20 cellular contexts compared by ENCODE assay signal in the genomic region with DNA sequence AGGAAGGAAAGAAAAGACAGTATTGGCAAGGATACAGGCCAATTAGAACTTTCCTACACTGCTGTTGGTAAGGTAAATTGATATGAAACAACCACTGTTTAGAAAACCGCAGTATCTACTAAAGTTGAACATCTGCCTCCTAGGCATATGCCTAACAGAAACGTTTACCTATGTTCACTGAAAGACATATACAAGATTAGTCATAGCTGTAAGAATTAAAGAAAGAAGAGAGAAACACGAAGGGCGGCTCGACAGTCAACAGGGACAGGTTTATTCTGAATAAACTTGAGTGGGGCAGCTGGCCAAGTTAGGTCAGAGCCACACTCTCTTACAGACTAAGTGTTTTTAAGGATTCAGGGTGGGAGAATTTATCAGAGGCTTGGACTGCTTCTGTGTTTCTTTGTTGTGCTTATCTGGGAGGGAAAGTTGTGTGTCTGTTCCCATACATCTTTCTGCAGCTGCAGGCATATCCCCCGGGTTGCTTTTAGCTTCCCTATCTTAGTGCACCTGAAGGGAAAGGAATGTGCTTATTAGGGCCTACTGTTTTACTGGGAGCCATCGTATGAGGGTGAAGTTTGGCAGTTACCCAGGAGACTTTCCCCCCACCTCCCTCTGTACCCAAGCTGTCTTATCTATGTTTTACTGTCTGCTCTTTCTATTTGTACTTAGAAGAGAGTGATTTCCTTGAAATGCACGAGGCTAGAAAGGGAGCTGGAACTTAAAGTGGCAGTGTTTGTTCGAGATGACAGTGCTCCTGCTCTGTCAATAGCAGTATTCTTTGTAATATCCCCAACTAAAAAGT. TPM values are rescaled to one million over a fixed set of nuclear protein-coding genes. Genes with fewer than 3 reads are reported as not detected.
A peak's percentile ranks its signal among the peaks of the same experiment; 100 is the strongest.
DNase-seq lines count a peak whose midpoint lies in the region; ATAC-seq and TF ChIP-seq lines count a peak whose summit lies in the region.
"Had no signal": no experiment of that assay in that cellular context is flagged by ENCODE, and none has a peak within 500 bp of the region (broad histone marks: within the 10 kb centered on the region; RNA-seq: fewer than 3 reads in every experiment).

No MANE protein-coding gene starts in this region.

- TF ChIP-seq CTCF in epithelial cell of esophagus (IDR thresholded peaks at IDR 0.05; ENCODE audit: insufficient read depth, low read depth, low read length, missing control alignments) (no peak), progenitor cell of endocrine pancreas (IDR thresholded peaks at IDR 0.05; ENCODE audit: unreplicated experiment) (no peak)

- H3K27me3 Mint-ChIP-seq in activated CD4-positive, alpha-beta T cell treated with anti-CD3 and anti-CD28 coated beads, Interleukin-2, amount 10 ng/mL, durations not matched to agents 7 days and 5 days: no peaks in the 10 kb centered on the region
- H3K27me3 Mint-ChIP-seq in progenitor cell of endocrine pancreas: no peaks in the 10 kb centered on the region
- H3K27me3 Mint-ChIP-seq: activated CD4-positive, alpha-beta T cell treated with anti-CD3 and anti-CD28 coated beads for 36 hours; activated naive CD8-positive, alpha-beta T cell treated with anti-CD3 and anti-CD28 coated beads, Interleukin-2, amount 50 U/mL, for 24 hours; IgD-negative memory B cell had no signal

- no peak overlapping the region for H3K4me3 Mint-ChIP-seq in activated CD4-positive, alpha-beta T cell treated with anti-CD3 and anti-CD28 coated beads, Interleukin-2, amount 10 ng/mL, durations not matched to agents 7 days and 5 days
- H3K4me3 Mint-ChIP-seq in progenitor cell of endocrine pancreas (ENCODE audit: low read depth): no peak overlapping the region
- H3K4me3 Mint-ChIP-seq: activated CD4-positive, alpha-beta T cell treated with anti-CD3 and anti-CD28 coated beads for 36 hours; activated naive CD8-positive, alpha-beta T cell treated with anti-CD3 and anti-CD28 coated beads, Interleukin-2, amount 50 U/mL, for 24 hours; IgD-negative memory B cell had no signal

- peaks cover 8% of the 10 kb centered on the region for H3K36me3 Mint-ChIP-seq in activated CD4-positive, alpha-beta T cell treated with anti-CD3 and anti-CD28 coated beads, Interleukin-2, amount 10 ng/mL, durations not matched to agents 7 days and 5 days (ENCODE audit: low read depth)
- peaks cover 6% of the 10 kb centered on the region for H3K36me3 Mint-ChIP-seq in progenitor cell of endocrine pancreas (ENCODE audit: insufficient read depth)

- H3K27ac Mint-ChIP-seq in activated CD4-positive, alpha-beta T cell treated with anti-CD3 and anti-CD28 coated beads, Interleukin-2, amount 10 ng/mL, durations not matched to agents 7 days and 5 days: peak overlapping the region; percentile 11
- peak overlapping the region; percentile 3 for H3K27ac Mint-ChIP-seq in progenitor cell of endocrine pancreas
- H3K27ac Mint-ChIP-seq: activated CD4-positive, alpha-beta T cell treated with anti-CD3 and anti-CD28 coated beads for 36 hours; activated naive CD8-positive, alpha-beta T cell treated with anti-CD3 and anti-CD28 coated beads, Interleukin-2, amount 50 U/mL, for 24 hours; IgD-negative memory B cell had no signal

- no peak for DNase-seq in activated CD4-positive, alpha-beta T cell treated with anti-CD3 and anti-CD28 coated beads, Interleukin-2, amount 10 ng/mL, durations not matched to agents 7 days and 5 days
- DNase-seq in activated CD4-positive, alpha-beta T cell treated with anti-CD3 and anti-CD28 coated beads for 48 hours: no peak
- DNase-seq in OCI-M2 (lab: John Stamatoyannopoulos, UW; ENCODE audit: unreplicated experiment) (peak; percentile 61), epithelial cell of esophagus (ENCODE audit: low read depth) (peak; percentile 68), progenitor cell of endocrine pancreas (ENCODE audit: low spot score, unreplicated experiment) (no peak), pons (ENCODE audit: low spot score) (no peak), Kasumi-1 (lab: John Stamatoyannopoulos, UW) (no peak)
- DNase-seq: activated CD4-positive, alpha-beta T cell treated with anti-CD3 and anti-CD28 coated beads for 36 hours; activated naive CD8-positive, alpha-beta T cell treated with anti-CD3 and anti-CD28 coated beads, Interleukin-2, amount 50 U/mL, for 24 hours; GF-D8; head of caudate nucleus; NCI-H2107; NCI-H774; Peyer's patch; T1000 had no signal

- POLR2A ChIA-PET in activated CD4-positive, alpha-beta T cell treated with anti-CD3 and anti-CD28 coated beads, Interleukin-2, amount 10 ng/mL, durations not matched to agents 7 days and 5 days (lab: Charles Lee): no interaction called here

- CTCF ChIA-PET in activated CD4-positive, alpha-beta T cell treated with anti-CD3 and anti-CD28 coated beads, Interleukin-2, amount 10 ng/mL, durations not matched to agents 7 days and 5 days (lab: Charles Lee): no interaction called here

- ATAC-seq in GM21360 (IDR thresholded peaks at IDR 0.05; ENCODE audit: unreplicated experiment): no peak
- ATAC-seq: activated CD4-positive, alpha-beta T cell treated with anti-CD3 and anti-CD28 coated beads for 36 hours; activated naive CD8-positive, alpha-beta T cell treated with anti-CD3 and anti-CD28 coated beads, Interleukin-2, amount 50 U/mL, for 24 hours; GM12878; SK-N-SH treated with all-trans-retinoic acid at 6 μM for 48 hours had no signal

- no peak overlapping the region for H3K4me3 ChIP-seq in epithelial cell of esophagus (ENCODE audit: low read length)
- H3K4me3 ChIP-seq: GM12878, Peyer's patch, thoracic aorta had no signal

- H3K9me3 Mint-ChIP-seq in activated CD4-positive, alpha-beta T cell treated with anti-CD3 and anti-CD28 coated beads, Interleukin-2, amount 10 ng/mL, durations not matched to agents 7 days and 5 days: peaks cover 11% of the 10 kb centered on the region
- H3K9me3 Mint-ChIP-seq in progenitor cell of endocrine pancreas (ENCODE audit: low read depth): peaks cover 34% of the 10 kb centered on the region

- no peaks in the 10 kb centered on the region for H3K4me1 Mint-ChIP-seq in activated CD4-positive, alpha-beta T cell treated with anti-CD3 and anti-CD28 coated beads, Interleukin-2, amount 10 ng/mL, durations not matched to agents 7 days and 5 days
- peaks cover 34% of the 10 kb centered on the region for H3K4me1 Mint-ChIP-seq in progenitor cell of endocrine pancreas (ENCODE audit: low read depth)
- H3K4me1 Mint-ChIP-seq: activated CD4-positive, alpha-beta T cell treated with anti-CD3 and anti-CD28 coated beads for 36 hours; activated naive CD8-positive, alpha-beta T cell treated with anti-CD3 and anti-CD28 coated beads, Interleukin-2, amount 50 U/mL, for 24 hours; IgD-negative memory B cell had no signal

RNA-seq across cellular contexts. Expression of a gene that starts 20.4 kb away (rescaled TPM):
- under 1 TPM; 0.35 to 0.50 TPM for total RNA-seq in activated CD4-positive, alpha-beta T cell treated with anti-CD3 and anti-CD28 coated beads, Interleukin-2, amount 10 ng/mL, durations not matched to agents 7 days and 5 days
- 0.51 and 0.55 TPM in 2 replicates for total RNA-seq in progenitor cell of endocrine pancreas

RNA-seq across cellular contexts. Expression of a gene that starts 34.2 kb away (rescaled TPM):
- not detected for total RNA-seq in activated CD4-positive, alpha-beta T cell treated with anti-CD3 and anti-CD28 coated beads, Interleukin-2, amount 10 ng/mL, durations not matched to agents 7 days and 5 days
- total RNA-seq in progenitor cell of endocrine pancreas: 3.4 TPM in 2 replicates
- total RNA-seq: activated CD4-positive, alpha-beta T cell treated with anti-CD3 and anti-CD28 coated beads for 36 hours; GM12878 had no signal

RNA-seq across cellular contexts. Expression of a gene that starts 45.1 kb away (rescaled TPM):
- total RNA-seq in activated CD4-positive, alpha-beta T cell treated with anti-CD3 and anti-CD28 coated beads, Interleukin-2, amount 10 ng/mL, durations not matched to agents 7 days and 5 days: 10 to 100 TPM; 22.8 to 25.0 TPM
- 38.3 and 40.1 TPM in 2 replicates for total RNA-seq in progenitor cell of endocrine pancreas

Comparison
In these comparisons a context has a peak if more than half of its experiments do, and no peak if none do; other contexts are left out.
1. DNase-seq: peak in OCI-M2 (single experiment) and epithelial cell of esophagus (single experiment); none in activated CD4-positive, alpha-beta T cell treated with anti-CD3 and anti-CD28 coated beads, Interleukin-2, amount 10 ng/mL, durations not matched to agents 7 days and 5 days (single experiment), activated CD4-positive, alpha-beta T cell treated with anti-CD3 and anti-CD28 coated beads for 48 hours (single experiment), progenitor cell of endocrine pancreas (single experiment), pons (single experiment) and Kasumi-1 (0 of 2).